Comparison of ENCODE assay signal across 8 cellular contexts in genomic region chr13:21176982-21177284, GRCh38. TPM values are rescaled to one million over a fixed set of nuclear protein-coding genes. Genes with fewer than 3 reads are reported as not detected.
DNase-seq lines count a peak whose midpoint lies in the region; ATAC-seq and TF ChIP-seq lines count a peak whose summit lies in the region.

No MANE protein-coding gene starts in this region.

- POLR2A ChIA-PET in WTC11 (lab: Charles Lee): interaction anchor here (1.1 to 2.4 kb wide), 11 partner anchors 23 to 300 kb away, joined by 3 to 8 read pairs (median 4); partner anchors contain the start of genes LATS2 and ZDHHC20

- H3K36me3 ChIP-seq in gastrocnemius medialis: no peaks in the 10 kb centered on the region

- peak overlapping the region; percentile 99 for H3K27ac Mint-ChIP-seq in activated T-cell treated with anti-CD3 and anti-CD28 coated beads, Interleukin-2, amount 50 U/mL, for 24 hours
- H3K27ac Mint-ChIP-seq in WTC11: peak overlapping the region; percentile 98
- H3K27ac Mint-ChIP-seq in glutamatergic neuron (ENCODE audit: unreplicated experiment): peak overlapping the region; percentile 92

- in situ Hi-C loops in gastrocnemius medialis (cut with MboI; ENCODE audit: low sequenced_read_pairs in 4 of 4): no loop called here

- CTCF ChIA-PET in WTC11 (lab: Charles Lee): interaction anchor here (0.7 to 2.3 kb wide), 5 partner anchors 66 to 301 kb away, joined by 3 to 15 read pairs (median 6); no protein-coding TSS in a partner anchor

- intact Hi-C loops in gastrocnemius medialis (cut with DNase I; ENCODE audit: low total_unique reads): loop anchor here (2.0 to 5.0 kb wide), 2 partner anchors 234 to 300 kb away; no protein-coding TSS in a partner anchor

- no peaks in the 10 kb centered on the region for H3K9me3 Mint-ChIP-seq in activated T-cell treated with anti-CD3 and anti-CD28 coated beads, Interleukin-2, amount 50 U/mL, for 24 hours
- H3K9me3 Mint-ChIP-seq in WTC11 (no peaks in the 10 kb centered on the region), glutamatergic neuron (ENCODE audit: unreplicated experiment) (no peaks in the 10 kb centered on the region)

- H3K27me3 Mint-ChIP-seq in activated T-cell treated with anti-CD3 and anti-CD28 coated beads, Interleukin-2, amount 50 U/mL, for 24 hours: no peaks in the 10 kb centered on the region
- H3K27me3 Mint-ChIP-seq in WTC11 (ENCODE audit: low read depth) (no peaks in the 10 kb centered on the region), glutamatergic neuron (ENCODE audit: unreplicated experiment) (peaks cover 3% of the 10 kb centered on the region)

- H3K4me3 Mint-ChIP-seq in activated T-cell treated with anti-CD3 and anti-CD28 coated beads, Interleukin-2, amount 50 U/mL, for 24 hours: peak overlapping the region; percentile 99
- H3K4me3 Mint-ChIP-seq in WTC11: peak overlapping the region; percentile 95
- peak overlapping the region; percentile 96 for H3K4me3 Mint-ChIP-seq in glutamatergic neuron (ENCODE audit: unreplicated experiment)

- H3K4me1 ChIP-seq in gastrocnemius medialis: peaks cover 12 to 21% of the 10 kb centered on the region in 2 donors

- H3K9me3 ChIP-seq in gastrocnemius medialis: no peaks in the 10 kb centered on the region

- no peak for DNase-seq in activated T-cell treated with anti-CD3 and anti-CD28 coated beads, Interleukin-2, amount 50 U/mL, for 24 hours
- DNase-seq in activated T-cell treated with anti-CD3 and anti-CD28 coated beads for 4 hours (no peak), WTC11 (ENCODE audit: low spot score) (no peak), glutamatergic neuron (no peak), gastrocnemius medialis (no peak), dermis blood vessel endothelial cell (no peak), glomerular visceral epithelial cell (ENCODE audit: extremely low spot score) (no peak)

- H3K4me1 Mint-ChIP-seq in activated T-cell treated with anti-CD3 and anti-CD28 coated beads, Interleukin-2, amount 50 U/mL, for 24 hours (ENCODE audit: low read depth): peaks cover 38% of the 10 kb centered on the region
- peaks cover 41% of the 10 kb centered on the region for H3K4me1 Mint-ChIP-seq in WTC11
- H3K4me1 Mint-ChIP-seq in glutamatergic neuron (ENCODE audit: low read depth, unreplicated experiment): peaks cover 2% of the 10 kb centered on the region

- H3K36me3 Mint-ChIP-seq in activated T-cell treated with anti-CD3 and anti-CD28 coated beads, Interleukin-2, amount 50 U/mL, for 24 hours (ENCODE audit: low read depth): peaks cover 48% of the 10 kb centered on the region
- H3K36me3 Mint-ChIP-seq in WTC11 (peaks cover 12% of the 10 kb centered on the region), glutamatergic neuron (ENCODE audit: unreplicated experiment) (no peaks in the 10 kb centered on the region)

- H3K27ac ChIP-seq in gastrocnemius medialis: peak overlapping the region; percentile 87 to 95 (median 92)

- H3K4me3 ChIP-seq in gastrocnemius medialis: peak overlapping the region; percentile 71 to 97 (median 84)

- ATAC-seq in HG02943 (IDR thresholded peaks at IDR 0.05; ENCODE audit: low read depth, unreplicated experiment): peak; percentile 27
- peak; percentile 1; the same call in 1 of the 2 replicates for ATAC-seq in WTC11
- ATAC-seq in gastrocnemius medialis: peak in 1 of 2 donors; percentile 60

- no peak for TF ChIP-seq POLR2A in gastrocnemius medialis (IDR thresholded peaks at IDR 0.05)

- no peaks in the 10 kb centered on the region for H3K27me3 ChIP-seq in gastrocnemius medialis

- no peak for TF ChIP-seq CTCF in WTC11 (IDR thresholded peaks at IDR 0.05)
- peak; percentile 16 for TF ChIP-seq CTCF in glutamatergic neuron (IDR thresholded peaks at IDR 0.05; ENCODE audit: partially characterized antibody, unreplicated experiment)
- no peak for TF ChIP-seq CTCF in gastrocnemius medialis (IDR thresholded peaks at IDR 0.05 in 4 of 5, conservative IDR thresholded peaks at IDR 0.05 in 1 of 5)

TF ChIP-seq in WTC11, 78 proteins besides CTCF, POLR2A, EP300 and RAD21 (continues in another document):
- TF ChIP-seq GABPB1 (CRISPR knock-in tag; IDR thresholded peaks at IDR 0.05) (no peak), FOXP1 (CRISPR knock-in tag; IDR thresholded peaks at IDR 0.05; ENCODE audit: borderline replicate concordance) (peak; percentile 53), ZNF263 (CRISPR knock-in tag; IDR thresholded peaks at IDR 0.05; ENCODE audit: low read depth) (no peak), ATF3 (CRISPR knock-in tag; conservative IDR thresholded peaks at IDR 0.05) (0 out of 2 replicates have a peak, but pooled peaks have one; percentile 46), SMAD4 (CRISPR knock-in tag; IDR thresholded peaks at IDR 0.05) (peak; percentile 93), ZNF232 (CRISPR knock-in tag; IDR thresholded peaks at IDR 0.05) (no peak), TP53 (CRISPR knock-in tag; IDR thresholded peaks at IDR 0.05) (no peak; the same call in 1 of the 2 replicates), NR1H2 (CRISPR knock-in tag; IDR thresholded peaks at IDR 0.05) (peak; percentile 97; the same call in 1 of the 2 replicates), ZNF219 (CRISPR knock-in tag; IDR thresholded peaks at IDR 0.05; ENCODE audit: borderline replicate concordance) (peak; percentile 93; the same call in 1 of the 2 replicates), ZBTB43 (CRISPR knock-in tag; IDR thresholded peaks at IDR 0.05) (peak; percentile 22; the same call in 1 of the 2 replicates), NR3C1 (CRISPR knock-in tag; conservative IDR thresholded peaks at IDR 0.05; ENCODE audit: low read depth) (no peak), ATF1 (CRISPR knock-in tag; IDR thresholded peaks at IDR 0.05) (0 out of 2 replicates have a peak, but pooled peaks have one; percentile 19), PRRX2 (CRISPR knock-in tag; IDR thresholded peaks at IDR 0.05) (no peak)
- TF ChIP-seq, protein P1, sequence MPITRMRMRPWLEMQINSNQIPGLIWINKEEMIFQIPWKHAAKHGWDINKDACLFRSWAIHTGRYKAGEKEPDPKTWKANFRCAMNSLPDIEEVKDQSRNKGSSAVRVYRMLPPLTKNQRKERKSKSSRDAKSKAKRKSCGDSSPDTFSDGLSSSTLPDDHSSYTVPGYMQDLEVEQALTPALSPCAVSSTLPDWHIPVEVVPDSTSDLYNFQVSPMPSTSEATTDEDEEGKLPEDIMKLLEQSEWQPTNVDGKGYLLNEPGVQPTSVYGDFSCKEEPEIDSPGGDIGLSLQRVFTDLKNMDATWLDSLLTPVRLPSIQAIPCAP (CRISPR knock-in tag; IDR thresholded peaks at IDR 0.05): 0 out of 2 replicates have a peak, but pooled peaks have one; percentile 26
- TF ChIP-seq, protein P2, sequence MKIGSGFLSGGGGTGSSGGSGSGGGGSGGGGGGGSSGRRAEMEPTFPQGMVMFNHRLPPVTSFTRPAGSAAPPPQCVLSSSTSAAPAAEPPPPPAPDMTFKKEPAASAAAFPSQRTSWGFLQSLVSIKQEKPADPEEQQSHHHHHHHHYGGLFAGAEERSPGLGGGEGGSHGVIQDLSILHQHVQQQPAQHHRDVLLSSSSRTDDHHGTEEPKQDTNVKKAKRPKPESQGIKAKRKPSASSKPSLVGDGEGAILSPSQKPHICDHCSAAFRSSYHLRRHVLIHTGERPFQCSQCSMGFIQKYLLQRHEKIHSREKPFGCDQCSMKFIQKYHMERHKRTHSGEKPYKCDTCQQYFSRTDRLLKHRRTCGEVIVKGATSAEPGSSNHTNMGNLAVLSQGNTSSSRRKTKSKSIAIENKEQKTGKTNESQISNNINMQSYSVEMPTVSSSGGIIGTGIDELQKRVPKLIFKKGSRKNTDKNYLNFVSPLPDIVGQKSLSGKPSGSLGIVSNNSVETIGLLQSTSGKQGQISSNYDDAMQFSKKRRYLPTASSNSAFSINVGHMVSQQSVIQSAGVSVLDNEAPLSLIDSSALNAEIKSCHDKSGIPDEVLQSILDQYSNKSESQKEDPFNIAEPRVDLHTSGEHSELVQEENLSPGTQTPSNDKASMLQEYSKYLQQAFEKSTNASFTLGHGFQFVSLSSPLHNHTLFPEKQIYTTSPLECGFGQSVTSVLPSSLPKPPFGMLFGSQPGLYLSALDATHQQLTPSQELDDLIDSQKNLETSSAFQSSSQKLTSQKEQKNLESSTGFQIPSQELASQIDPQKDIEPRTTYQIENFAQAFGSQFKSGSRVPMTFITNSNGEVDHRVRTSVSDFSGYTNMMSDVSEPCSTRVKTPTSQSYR (CRISPR knock-in tag; IDR thresholded peaks at IDR 0.05): 0 out of 2 replicates have a peak, but pooled peaks have one; percentile 69

RNA-seq across cellular contexts. Expression of gene MRPL57, which starts 0.5 kb away (rescaled TPM):
- total RNA-seq in WTC11 (2021): 29.4 to 32.3 TPM (median 32.1 TPM) in 3 replicates
- total RNA-seq in glutamatergic neuron (ENCODE audit: unreplicated experiment): 11.8 TPM
- 10 to 100 TPM; 32.1 to 53.8 (median 47.6) TPM for total RNA-seq in gastrocnemius medialis
- 25.9 and 26.3 TPM in 2 replicates for total RNA-seq in dermis blood vessel endothelial cell

RNA-seq across cellular contexts. Expression of gene SKA3, which starts 0.6 kb away (rescaled TPM):
- 38.8 to 45.7 TPM (median 42.1 TPM) in 3 replicates for total RNA-seq in WTC11 (2021)
- 4.6 TPM for total RNA-seq in glutamatergic neuron (ENCODE audit: unreplicated experiment)
- total RNA-seq in gastrocnemius medialis: under 1 TPM in 2 of 4 donors, not detected in 2; 0.13 to 0.24 TPM
- 6.4 and 7.5 TPM in 2 replicates for total RNA-seq in dermis blood vessel endothelial cell

RNA-seq across cellular contexts. Expression of gene SAP18, which starts 37.0 kb away (rescaled TPM):
- total RNA-seq in WTC11 (2021): 326 to 345 TPM (median 332 TPM) in 3 replicates
- total RNA-seq in glutamatergic neuron (ENCODE audit: unreplicated experiment): 167 TPM
- 10 to 100 TPM; 46.8 to 84.1 (median 68.2) TPM for total RNA-seq in gastrocnemius medialis
- 46.3 and 53.9 TPM in 2 replicates for total RNA-seq in dermis blood vessel endothelial cell
